9 cellular contexts compared by ENCODE assay signal in the genomic region with DNA sequence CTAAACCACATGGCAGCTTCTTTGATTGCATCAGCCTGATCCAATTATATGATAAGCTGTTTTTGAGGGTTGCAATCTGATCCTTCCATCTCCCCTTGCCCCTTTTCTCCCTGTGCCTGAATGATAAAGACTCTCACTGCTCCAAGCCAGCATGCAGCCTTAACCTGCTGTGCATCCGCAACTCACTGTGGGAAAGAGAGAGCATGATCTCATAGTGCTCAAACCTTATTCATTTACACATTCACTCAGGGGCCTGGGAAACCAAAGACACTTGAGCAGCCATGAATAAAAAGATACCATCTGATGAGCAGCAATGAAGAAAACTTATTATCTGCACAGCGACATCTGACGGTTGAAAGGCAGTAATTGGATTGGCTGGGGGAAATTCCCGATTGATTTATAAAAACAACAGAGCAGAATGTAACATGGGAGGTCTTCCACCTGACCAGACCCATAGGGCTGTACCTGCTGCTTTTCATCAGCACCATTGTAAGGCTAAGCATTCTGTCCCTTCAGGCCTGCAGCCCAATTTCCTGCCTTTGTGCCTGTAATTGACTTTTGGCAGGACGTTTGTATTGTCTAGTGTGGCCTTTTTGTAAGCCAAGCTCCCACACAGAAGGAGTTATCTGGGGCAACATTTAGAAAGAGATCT.
DNase-seq lines count a peak whose midpoint lies in the region; ATAC-seq and TF ChIP-seq lines count a peak whose summit lies in the region.
"Had no signal": no experiment of that assay in that cellular context is flagged by ENCODE, and none has a peak within 500 bp of the region (broad histone marks: within the 10 kb centered on the region; RNA-seq: fewer than 3 reads in every experiment).

No MANE protein-coding gene starts in this region.

- H3K4me2 ChIP-seq in neuronal stem cell (ENCODE audit: insufficient read depth, low read length, poor library complexity, severe bottlenecking) (peak overlapping the region; percentile 21), smooth muscle cell (no peak overlapping the region)

- H3K4me3 Mint-ChIP-seq in CD14-positive monocyte = no peak overlapping the region

- no peak overlapping the region for H2BK5ac ChIP-seq in neuronal stem cell (ENCODE audit: low read length)

- no peaks in the 10 kb centered on the region for H3K36me3 Mint-ChIP-seq in CD14-positive monocyte

- H3F3A ChIP-seq in smooth muscle cell (ENCODE audit: low read depth) = no peaks in the 10 kb centered on the region

- H3K4ac ChIP-seq in neuronal stem cell (ENCODE audit: low read length) = no peak overlapping the region

- no CpG with 5 or more reads among the region's 5 CpGs for WGBS in neuronal stem cell (ENCODE audit: extremely low coverage in 2 of 2, insufficient read length in 2 of 2, insufficient replicate concordance in 1 of 2), 2 donors
- WGBS in smooth muscle cell (ENCODE audit: low lambda C conversion rate) = 62% methylated on average over 5 of the region's 5 CpGs

- H3K79me2 ChIP-seq in smooth muscle cell (ENCODE audit: low read depth) = no peaks in the 10 kb centered on the region

- no peak overlapping the region for H4K91ac ChIP-seq in neuronal stem cell (ENCODE audit: low read depth, low read length, poor library complexity)

- H3K9me3 Mint-ChIP-seq in CD14-positive monocyte = peaks cover 0 to 2% (median 0%) of the 10 kb centered on the region in 7 donors

- H3K14ac ChIP-seq in neuronal stem cell (ENCODE audit: low read length) = no peak overlapping the region

- H3K18ac ChIP-seq in neuronal stem cell (ENCODE audit: low read length) = no peak overlapping the region

- H3K4me1 ChIP-seq in neuronal stem cell (ENCODE audit: control insufficient read depth in 2 of 2, insufficient read depth in 1 of 2, low read depth in 1 of 2, low read length in 2 of 2) = peaks cover 7% of the 10 kb centered on the region in 2 donors
- H3K4me1 ChIP-seq in smooth muscle cell (ENCODE audit: low read depth) = peaks cover 13% of the 10 kb centered on the region
- no peaks in the 10 kb centered on the region for H3K4me1 ChIP-seq in SJCRH30

- H3K36me3 ChIP-seq in neuronal stem cell (replicated peaks in 1 of 2; ENCODE audit: control insufficient read depth in 2 of 2, insufficient read depth in 2 of 2, low read length in 2 of 2) (no peaks in the 10 kb centered on the region), smooth muscle cell (ENCODE audit: low read depth) (no peaks in the 10 kb centered on the region), SJCRH30 (no peaks in the 10 kb centered on the region)

- H3K9me3 ChIP-seq in neuronal stem cell (replicated peaks in 1 of 2; ENCODE audit: control insufficient read depth in 2 of 2, insufficient read depth in 1 of 2, low read depth in 1 of 2, low read length in 2 of 2) = no peaks in the 10 kb centered on the region
- H3K9me3 ChIP-seq in smooth muscle cell (replicated peaks; ENCODE audit: low read depth) = no peaks in the 10 kb centered on the region
- H3K9me3 ChIP-seq in SJCRH30 (replicated peaks) = no peaks in the 10 kb centered on the region

- H3K23ac ChIP-seq in neuronal stem cell (ENCODE audit: low read depth, low read length, poor library complexity) = no peak overlapping the region

- H4K20me1 ChIP-seq in smooth muscle cell (ENCODE audit: low read depth) = no peaks in the 10 kb centered on the region

- no peak overlapping the region for H2AK5ac ChIP-seq in neuronal stem cell (ENCODE audit: low read depth, low read length)

- H3K27ac Mint-ChIP-seq in CD14-positive monocyte = peak overlapping the region in 1 of 7 donors; percentile 69

- intact Hi-C loops in CD14-positive monocyte (cut with micrococcal nuclease) = loop anchor here in 1 of 2 donors (5.0 kb wide), 1 partner anchor 93 kb away; no protein-coding TSS in a partner anchor

- no peaks in the 10 kb centered on the region for H3K79me1 ChIP-seq in neuronal stem cell (ENCODE audit: low read depth, low read length)

- H3K27me3 ChIP-seq in neuronal stem cell (ENCODE audit: control insufficient read depth in 3 of 3, insufficient read depth in 3 of 3, low read depth in 1 of 3, low read length in 3 of 3) = peaks cover 0 to 13% (median 0%) of the 10 kb centered on the region in 3 experiments
- H3K27me3 ChIP-seq in smooth muscle cell (ENCODE audit: low read depth) = no peaks in the 10 kb centered on the region
- H3K27me3 ChIP-seq in SJCRH30 = 0 out of 2 replicates have a peak, but pooled peaks cover under 1% of the 10 kb centered on the region

- H2BK15ac ChIP-seq in neuronal stem cell (ENCODE audit: low read length) = no peak overlapping the region

- peak; percentile 30 for DNase-seq in NCI-H524 treated with DMSO at 0.1 percent for 48 hours (lab: John Stamatoyannopoulos, UW)
- peak; percentile 10 for DNase-seq in fibroblast of peridontal ligament (ENCODE audit: extremely low read depth)
- peak; percentile 32 for DNase-seq in neuronal stem cell (ENCODE audit: low spot score)
- no peak for DNase-seq in CD14-positive monocyte (ENCODE audit: low spot score)
- DNase-seq in smooth muscle cell (lab: John Stamatoyannopoulos, UW; ENCODE audit: unreplicated experiment) = no peak
- no peak for DNase-seq in SJCRH30
- DNase-seq: NCI-H1105 had no signal

- H3K4me3 ChIP-seq in neuronal stem cell (ENCODE audit: low read length in 2 of 2) = no peak overlapping the region
- H3K4me3 ChIP-seq in smooth muscle cell = no peak overlapping the region
- H3K4me3 ChIP-seq in SJCRH30 = no peak overlapping the region

- H3K9ac ChIP-seq in neuronal stem cell (ENCODE audit: low read depth, low read length, poor library complexity) = no peak overlapping the region
- H3K9ac ChIP-seq in smooth muscle cell (ENCODE audit: low read depth) = no peak overlapping the region

- peak overlapping the region; percentile 72 for H2AFZ ChIP-seq in neuronal stem cell (ENCODE audit: low read length)
- no peak overlapping the region for H2AFZ ChIP-seq in smooth muscle cell (ENCODE audit: low read depth)

- TF ChIP-seq CTCF in CD14-positive monocyte (IDR thresholded peaks at IDR 0.05) = no peak
- no peak for TF ChIP-seq CTCF in smooth muscle cell (IDR thresholded peaks at IDR 0.05; ENCODE audit: borderline replicate concordance, insufficient read depth, poor library complexity, severe bottlenecking)

- H3K27me3 Mint-ChIP-seq in CD14-positive monocyte (ENCODE audit: low read depth in 3 of 3) = peaks cover 0 to 1% (median 0%) of the 10 kb centered on the region in 3 donors

- H3K27ac ChIP-seq in neuronal stem cell (replicated peaks; ENCODE audit: low read length) (no peak overlapping the region), smooth muscle cell (ENCODE audit: low read depth) (no peak overlapping the region), SJCRH30 (no peak overlapping the region)

- H2BK12ac ChIP-seq in neuronal stem cell (ENCODE audit: low read length) = no peak overlapping the region

- no peak overlapping the region for H2BK120ac ChIP-seq in neuronal stem cell (ENCODE audit: low read depth, low read length)

- H4K8ac ChIP-seq in neuronal stem cell (ENCODE audit: low read depth, low read length) = no peak overlapping the region

- ATAC-seq in GM21423 (IDR thresholded peaks at IDR 0.05; ENCODE audit: unreplicated experiment) = peak; percentile 28
- ATAC-seq in GM18873 (IDR thresholded peaks at IDR 0.05; ENCODE audit: low FRiP score, unreplicated experiment) = no peak

- H3K4me1 Mint-ChIP-seq in CD14-positive monocyte = peaks cover 38% of the 10 kb centered on the region

Comparison
In these comparisons a context has a peak if more than half of its experiments do, and no peak if none do; other contexts are left out.
1. DNase-seq: peak in NCI-H524 treated with DMSO at 0.1 percent for 48 hours (single experiment), fibroblast of peridontal ligament (single experiment) and neuronal stem cell (single experiment); none in CD14-positive monocyte (single experiment), smooth muscle cell (single experiment) and SJCRH30 (0 of 2).